Comparison of ENCODE assay signal across 11 cellular contexts in genomic region chr20:8932192-8933150, GRCh38.
DNase-seq lines count a peak whose midpoint lies in the region; ATAC-seq, FAIRE-seq and TF ChIP-seq lines count a peak whose summit lies in the region.
"Had no signal": no experiment of that assay in that cellular context is flagged by ENCODE, and none has a peak within 500 bp of the region (broad histone marks: within the 10 kb centered on the region; RNA-seq: fewer than 3 reads in every experiment).

No MANE protein-coding gene starts in this region.

- H3K4me3 ChIP-seq in endothelial cell of umbilical vein (replicated peaks in 1 of 3; ENCODE audit: insufficient read depth in 1 of 3, low read depth in 1 of 3, low read length in 3 of 3), result no peak overlapping the region

- peaks cover 61% of the 10 kb centered on the region for H3K4me1 Mint-ChIP-seq in nephron progenitor cell

- no peak for TF ChIP-seq CTCF in AG09319 (IDR thresholded peaks at IDR 0.05; ENCODE audit: low read depth, low read length)
- TF ChIP-seq CTCF in endothelial cell of umbilical vein (IDR thresholded peaks at IDR 0.05; ENCODE audit: extremely low read depth in 1 of 2, insufficient read depth in 1 of 2, low read depth in 1 of 2, low read length in 2 of 2), result no peak
- no peak for TF ChIP-seq CTCF in nephron progenitor cell (IDR thresholded peaks at IDR 0.05)

- H3K9ac ChIP-seq in endothelial cell of umbilical vein (replicated peaks; ENCODE audit: extremely low read depth, insufficient read depth, low read length), result no peak overlapping the region

- CTCF ChIA-PET in endothelial cell of umbilical vein (lab: Charles Lee), result no interaction called here

- dilution Hi-C loops in endothelial cell of umbilical vein (cut with MboI; ENCODE audit: extremely low pct_ligation_motif_present, low sequenced_read_pairs), result no loop called here

- no peaks in the 10 kb centered on the region for H3K79me2 ChIP-seq in endothelial cell of umbilical vein (ENCODE audit: control insufficient read depth, insufficient read depth, low read length)

- H3K9me1 ChIP-seq in endothelial cell of umbilical vein (replicated peaks; ENCODE audit: control insufficient read depth, extremely low read depth, insufficient read depth, low read length), result no peaks in the 10 kb centered on the region

- POLR2A ChIA-PET in endothelial cell of umbilical vein (lab: Charles Lee), result no interaction called here

- H2AFZ ChIP-seq in endothelial cell of umbilical vein (ENCODE audit: low read depth, low read length), result no peak overlapping the region

- H3K36me3 ChIP-seq in endothelial cell of umbilical vein (ENCODE audit: control insufficient read depth in 2 of 2, extremely low read depth in 1 of 2, insufficient read depth in 2 of 2, low read length in 2 of 2), result no peaks in the 10 kb centered on the region

- DNase-seq in AG09319 (ENCODE audit: extremely low read depth, low read depth), result peak; percentile 83
- peak; percentile 99 for DNase-seq in M059J (ENCODE audit: low read depth)
- peak; percentile 73 for DNase-seq in endothelial cell of umbilical vein (ENCODE audit: low read depth, low spot score)
- DNase-seq in nephron progenitor cell, result no peak
- DNase-seq in GDM1 (lab: John Stamatoyannopoulos, UW), result no peak
- no peak for DNase-seq in cerebellum (ENCODE audit: low spot score)
- no peak for DNase-seq in NCI-H187 (lab: John Stamatoyannopoulos, UW)
- DNase-seq: activated gamma-delta T cell treated with Interleukin-2 at 50 U/mL for 16 hours had no signal

- no peak for FAIRE-seq in endothelial cell of umbilical vein (lab: Jason Lieb, UNC)
- FAIRE-seq: D721Med, endometrium had no signal

- no peak overlapping the region for H3K4me3 Mint-ChIP-seq in nephron progenitor cell

- BruUV-seq in endothelial cell of umbilical vein (replicated peaks; lab: Mats Ljungman, UMichigan), result no TSS peak

- no peaks in the 10 kb centered on the region for H3K27me3 ChIP-seq in endothelial cell of umbilical vein (ENCODE audit: control insufficient read depth in 2 of 2, insufficient read depth in 2 of 2, low read length in 2 of 2)

- H3K4me1 ChIP-seq in endothelial cell of umbilical vein (ENCODE audit: control insufficient read depth, extremely low read depth, insufficient read depth, low read length), result no peaks in the 10 kb centered on the region

- H3K9me3 ChIP-seq in endothelial cell of umbilical vein (replicated peaks; ENCODE audit: control insufficient read depth, insufficient read depth, low read length), result no peaks in the 10 kb centered on the region

- H3K36me3 Mint-ChIP-seq in nephron progenitor cell (ENCODE audit: low read depth), result peaks cover 25% of the 10 kb centered on the region

- H4K20me1 ChIP-seq in endothelial cell of umbilical vein (replicated peaks; ENCODE audit: control insufficient read depth, extremely low read depth, insufficient read depth, low read length), result no peaks in the 10 kb centered on the region

- H3K27ac ChIP-seq in endothelial cell of umbilical vein (ENCODE audit: insufficient read depth, low read depth, low read length), result no peak overlapping the region

- no peak for ATAC-seq in HG02678 (IDR thresholded peaks at IDR 0.05; ENCODE audit: unreplicated experiment)

- H3K27ac Mint-ChIP-seq in nephron progenitor cell, result peak overlapping the region; percentile 97

- no peak for TF ChIP-seq POLR2A in endothelial cell of umbilical vein (IDR thresholded peaks at IDR 0.05; ENCODE audit: low read depth, low read length)

- intact Hi-C loops in endothelial cell of umbilical vein (cut with micrococcal nuclease), result no loop called here

- H3K4me2 ChIP-seq in endothelial cell of umbilical vein (ENCODE audit: insufficient read depth, low read length), result no peak overlapping the region

- H3K27me3 Mint-ChIP-seq in nephron progenitor cell (ENCODE audit: low read depth, poor library complexity), result peaks cover 9% of the 10 kb centered on the region

- H3K9me3 Mint-ChIP-seq in nephron progenitor cell, result peaks cover 26% of the 10 kb centered on the region

TF ChIP-seq in endothelial cell of umbilical vein, 7 proteins besides CTCF, POLR2A, EP300 and RAD21:
- TF ChIP-seq JUN (IDR thresholded peaks at IDR 0.05; ENCODE audit: borderline replicate concordance, insufficient read depth, insufficient read length, low read depth) (no peak), MAX (IDR thresholded peaks at IDR 0.05; ENCODE audit: insufficient read depth, insufficient read length) (no peak), FOS (IDR thresholded peaks at IDR 0.05; ENCODE audit: borderline replicate concordance, insufficient read depth, low read length) (no peak), GATA2 (IDR thresholded peaks at IDR 0.05; ENCODE audit: insufficient read depth, insufficient read length, low read depth, low read length) (no peak), EZH2 (IDR thresholded peaks at IDR 0.05; ENCODE audit: borderline replicate concordance, low read depth, low read length, severe bottlenecking) (no peak), MYC (IDR thresholded peaks at IDR 0.05; ENCODE audit: low read depth, low read length) (no peak), POLR2AphosphoS5 (IDR thresholded peaks at IDR 0.05; ENCODE audit: insufficient read depth, low read depth, low read length) (no peak)

Comparison
In these comparisons a context has a peak if more than half of its experiments do, and no peak if none do; other contexts are left out.
1. DNase-seq: peak in AG09319 (single experiment), M059J (single experiment) and endothelial cell of umbilical vein (single experiment); none in nephron progenitor cell (single experiment), GDM1 (single experiment), cerebellum (single experiment) and NCI-H187 (0 of 2).